Comparison of ENCODE assay signal across 17 cellular contexts in the genomic region with DNA sequence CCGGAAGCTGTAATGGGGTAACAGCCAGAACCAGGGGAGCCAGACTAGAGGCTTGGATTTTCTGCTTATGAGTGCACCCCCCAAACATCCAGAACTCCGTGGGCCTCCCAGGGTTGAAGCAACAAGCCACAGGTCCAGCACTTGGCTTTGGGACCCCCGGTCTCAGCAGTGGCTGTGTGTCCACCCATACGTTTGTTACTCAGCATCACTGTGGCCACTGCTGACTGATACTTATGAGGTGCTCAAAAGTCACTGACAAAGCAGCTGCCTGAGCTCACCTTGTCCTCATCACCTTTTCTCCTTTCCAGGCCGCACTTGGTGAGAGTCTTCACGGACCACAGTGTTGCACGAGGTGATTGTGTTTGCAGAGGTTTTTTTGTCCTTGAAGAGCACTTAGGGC.
"Had no signal": no experiment of that assay in that cellular context is flagged by ENCODE, and none has a peak within 500 bp of the region (broad histone marks: within the 10 kb centered on the region; RNA-seq: fewer than 3 reads in every experiment).

No MANE protein-coding gene starts in this region.

- H3K4me1 Mint-ChIP-seq: immature natural killer cell; memory B cell; naive thymus-derived CD4-positive, alpha-beta T cell had no signal

- H3K9me3 ChIP-seq: lower lobe of right lung, neutrophil, stomach, thoracic aorta, transverse colon had no signal

- DNase-seq: cortex of kidney; dorsolateral prefrontal cortex; effector CD8-positive, alpha-beta T cell; heart right ventricle; immature natural killer cell; left ventricle myocardium inferior; lower lobe of right lung; naive thymus-derived CD4-positive, alpha-beta T cell; small intestine; stimulated activated CD4-positive, alpha-beta T cell treated with anti-CD3 and anti-CD28 coated beads, Interleukin-12 subunit alpha, Interleukin-12 subunit beta, amount 100 ng/mL, for 4 hours; stimulated activated naive CD4-positive, alpha-beta T cell; stomach; transverse colon had no signal

- H3K27ac Mint-ChIP-seq: immature natural killer cell; memory B cell; naive thymus-derived CD4-positive, alpha-beta T cell had no signal

- H3K4me3 ChIP-seq: dorsolateral prefrontal cortex, heart right ventricle, left ventricle myocardium inferior, lower lobe of right lung, stomach, thoracic aorta, transverse colon had no signal

- H3K9me3 Mint-ChIP-seq: immature natural killer cell, memory B cell had no signal

- H3K4me1 ChIP-seq: heart right ventricle, left ventricle myocardium inferior, lower lobe of right lung, transverse colon had no signal

- H3K36me3 ChIP-seq: heart right ventricle, left ventricle myocardium inferior, lower lobe of right lung, neutrophil, stomach, thoracic aorta, transverse colon had no signal

- H3K4me3 Mint-ChIP-seq: immature natural killer cell; memory B cell; naive thymus-derived CD4-positive, alpha-beta T cell had no signal

- H3K27ac ChIP-seq: dorsolateral prefrontal cortex, heart right ventricle, left ventricle myocardium inferior, lower lobe of right lung, neutrophil, stomach, thoracic aorta, transverse colon had no signal

- H3K36me3 Mint-ChIP-seq: immature natural killer cell; naive thymus-derived CD4-positive, alpha-beta T cell had no signal

- ATAC-seq: esophagus mucosa; heart right ventricle; lower lobe of right lung; naive thymus-derived CD4-positive, alpha-beta T cell had no signal

- H3K27me3 ChIP-seq: dorsolateral prefrontal cortex, neutrophil, stomach, transverse colon had no signal
